In the genomic region with DNA sequence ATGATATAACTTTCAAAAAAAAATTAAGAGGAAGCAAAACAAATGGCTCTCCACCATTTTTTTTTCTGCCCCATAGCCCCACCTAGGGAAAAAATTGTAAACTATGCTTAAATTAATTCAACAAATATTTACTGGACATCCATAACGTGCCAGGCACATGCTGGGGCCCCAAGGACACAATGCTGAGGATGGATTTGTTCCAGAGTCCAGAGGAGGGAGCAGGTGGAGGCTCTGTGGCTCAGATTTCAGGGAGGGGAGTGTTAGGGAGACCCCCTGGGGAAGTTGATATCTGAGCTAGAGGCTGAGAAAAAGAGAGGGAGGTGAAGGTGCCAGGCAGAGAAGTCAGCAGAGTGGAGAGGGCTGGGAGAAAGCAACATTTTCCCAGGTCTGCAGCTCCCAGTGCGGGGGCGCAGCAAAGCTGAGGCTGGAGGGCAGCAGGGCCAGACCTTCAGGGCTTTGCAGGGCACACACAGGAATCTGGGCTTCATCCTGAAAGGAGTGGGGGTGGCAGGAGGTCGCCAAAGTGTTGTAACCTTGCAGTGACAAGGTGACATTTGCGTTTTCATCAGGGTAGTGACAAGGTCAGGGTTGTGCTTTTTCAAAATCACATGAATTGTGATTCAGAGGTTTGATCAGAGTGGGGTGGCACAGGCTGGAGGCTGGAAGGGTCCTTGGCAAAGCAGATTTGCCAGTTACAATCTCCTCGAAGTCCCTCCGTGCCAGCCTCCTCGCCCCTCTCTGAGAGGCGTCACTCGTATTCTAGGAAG, we compare ENCODE assay signal across 15 cellular contexts.
A peak's percentile ranks its signal among the peaks of the same experiment; 100 is the strongest.
DNase-seq lines count a peak whose midpoint lies in the region; ATAC-seq and TF ChIP-seq lines count a peak whose summit lies in the region.
"Had no signal": no experiment of that assay in that cellular context is flagged by ENCODE, and none has a peak within 500 bp of the region (broad histone marks: within the 10 kb centered on the region; RNA-seq: fewer than 3 reads in every experiment).

No MANE protein-coding gene starts in this region.

- H3K27ac ChIP-seq in lung (ENCODE audit: low read depth in 1 of 2, low read length in 1 of 2) (peak overlapping the region in 1 of 2 donors; percentile 74), substantia nigra (ENCODE audit: low read depth, low read length, poor library complexity, severe bottlenecking) (no peak overlapping the region)
- H3K27ac ChIP-seq: left ventricle myocardium inferior had no signal

- ATAC-seq in lung (ENCODE audit: insufficient read depth, low FRiP score), result peak; percentile 13
- ATAC-seq in GM18861 (IDR thresholded peaks at IDR 0.05; ENCODE audit: unreplicated experiment), result no peak
- ATAC-seq: activated T-helper 17 cell treated with anti-CD3 and anti-CD28 coated beads, Interleukin-2, amount 50 U/mL, for 72 hours; effector memory CD8-positive, alpha-beta T cell had no signal

- no peak overlapping the region for H3K4me3 Mint-ChIP-seq in Caco-2 (ENCODE audit: unreplicated experiment)
- H3K4me3 Mint-ChIP-seq: activated CD4-positive, alpha-beta T cell treated with anti-CD3 and anti-CD28 coated beads, Interleukin-2, amount 10 ng/mL, durations not matched to agents 7 days and 5 days; activated T-helper 17 cell treated with anti-CD3 and anti-CD28 coated beads, Interleukin-2, amount 50 U/mL, for 72 hours; effector memory CD8-positive, alpha-beta T cell had no signal

- peaks cover 33% of the 10 kb centered on the region for H3K9me3 Mint-ChIP-seq in Caco-2 (ENCODE audit: unreplicated experiment)

- peak overlapping the region; percentile 93 for H3K27ac Mint-ChIP-seq in Caco-2 (ENCODE audit: unreplicated experiment)
- H3K27ac Mint-ChIP-seq: activated CD4-positive, alpha-beta T cell treated with anti-CD3 and anti-CD28 coated beads, Interleukin-2, amount 10 ng/mL, durations not matched to agents 7 days and 5 days; activated T-helper 17 cell treated with anti-CD3 and anti-CD28 coated beads, Interleukin-2, amount 50 U/mL, for 72 hours; effector memory CD8-positive, alpha-beta T cell had no signal

- H3K4me1 ChIP-seq in Caco-2, result peaks cover 17% of the 10 kb centered on the region
- H3K4me1 ChIP-seq in lung (ENCODE audit: control insufficient read depth in 2 of 2, insufficient read depth in 2 of 2, low read length in 2 of 2), result peaks cover 0 to 3% of the 10 kb centered on the region in 2 donors
- H3K4me1 ChIP-seq: left ventricle myocardium inferior had no signal

- WGBS in lung, 2 donors, result 52 to 60% methylated on average over 10 of the region's 10 CpGs

- POLR2A ChIA-PET in Caco-2 (lab: Charles Lee), result no interaction called here

- H3K4me3 ChIP-seq in Caco-2 (ENCODE audit: low read depth, low read length), result no peak overlapping the region
- no peak overlapping the region for H3K4me3 ChIP-seq in lung
- H3K4me3 ChIP-seq: left ventricle myocardium inferior had no signal

- TF ChIP-seq CTCF in Caco-2 (IDR thresholded peaks at IDR 0.05; ENCODE audit: insufficient read depth in 1 of 2, low read depth in 1 of 2, low read length in 1 of 2, severe bottlenecking in 1 of 2, unreplicated experiment in 1 of 2) (peak in 1 of 2 experiments; percentile 1), lung (IDR thresholded peaks at IDR 0.05; ENCODE audit: control extremely low read depth, extremely low read depth) (no peak)

- DNase-seq in Caco-2 (peak in 1 of 2 experiments; percentile 21), M059J (ENCODE audit: low read depth) (peak; percentile 35), RPMI7951 (ENCODE audit: low read depth) (peak; percentile 25), lung (ENCODE audit: low spot score) (no peak), AG08395 (ENCODE audit: low spot score) (no peak), H4 (ENCODE audit: low spot score) (no peak), substantia nigra (lab: John Stamatoyannopoulos, UW) (no peak)
- DNase-seq: activated CD4-positive, alpha-beta T cell treated with anti-CD3 and anti-CD28 coated beads, Interleukin-2, amount 10 ng/mL, durations not matched to agents 7 days and 5 days; DND-41; effector memory CD8-positive, alpha-beta T cell; left ventricle myocardium inferior; NCI-H1436 treated with DMSO at 0.1 percent for 48 hours; T-helper 9 cell had no signal

- H3K27me3 Mint-ChIP-seq in Caco-2 (ENCODE audit: insufficient read depth, unreplicated experiment), result no peaks in the 10 kb centered on the region
- H3K27me3 Mint-ChIP-seq: activated CD4-positive, alpha-beta T cell treated with anti-CD3 and anti-CD28 coated beads, Interleukin-2, amount 10 ng/mL, durations not matched to agents 7 days and 5 days had no signal

- no TSS peak for BruUV-seq in Caco-2 (replicated peaks; lab: Mats Ljungman, UMichigan)

- H3K27me3 ChIP-seq in Caco-2 (replicated peaks; ENCODE audit: control insufficient read depth, insufficient read depth, low read length) (no peaks in the 10 kb centered on the region), lung (ENCODE audit: control insufficient read depth, insufficient read depth) (no peaks in the 10 kb centered on the region)

- peaks cover 7% of the 10 kb centered on the region for H3K36me3 Mint-ChIP-seq in Caco-2 (ENCODE audit: insufficient read depth, unreplicated experiment)

- H3K4me1 Mint-ChIP-seq in Caco-2 (ENCODE audit: low read depth, unreplicated experiment), result peaks cover 11% of the 10 kb centered on the region
- H3K4me1 Mint-ChIP-seq: activated CD4-positive, alpha-beta T cell treated with anti-CD3 and anti-CD28 coated beads, Interleukin-2, amount 10 ng/mL, durations not matched to agents 7 days and 5 days; activated T-helper 17 cell treated with anti-CD3 and anti-CD28 coated beads, Interleukin-2, amount 50 U/mL, for 72 hours had no signal

- intact Hi-C loops in Caco-2 (cut with micrococcal nuclease; ENCODE audit: unreplicated experiment), result no loop called here

- H3K36me3 ChIP-seq in Caco-2 (ENCODE audit: control insufficient read depth, insufficient read depth, low read length) (no peaks in the 10 kb centered on the region), lung (ENCODE audit: control insufficient read depth in 2 of 2, insufficient read depth in 2 of 2, low read length in 2 of 2) (no peaks in the 10 kb centered on the region)
- H3K36me3 ChIP-seq: left ventricle myocardium inferior had no signal

- H3K9me3 ChIP-seq in Caco-2, result peaks cover 14% of the 10 kb centered on the region
- H3K9me3 ChIP-seq in lung (ENCODE audit: control insufficient read depth in 2 of 2, insufficient read depth in 1 of 2, low read length in 1 of 2), result peaks cover 0 to 3% of the 10 kb centered on the region in 2 donors

- CTCF ChIA-PET in Caco-2 (lab: Charles Lee), result interaction anchor here (1.0 kb wide), 1 partner anchor 288 kb away, joined by 3 read pairs; no protein-coding TSS in a partner anchor

Comparison
In these comparisons a context has a peak if more than half of its experiments do, and no peak if none do; other contexts are left out.
1. DNase-seq: peak in M059J (single experiment) and RPMI7951 (single experiment); none in lung (single experiment), AG08395 (single experiment), H4 (single experiment) and substantia nigra (0 of 49).